In the genomic region with DNA sequence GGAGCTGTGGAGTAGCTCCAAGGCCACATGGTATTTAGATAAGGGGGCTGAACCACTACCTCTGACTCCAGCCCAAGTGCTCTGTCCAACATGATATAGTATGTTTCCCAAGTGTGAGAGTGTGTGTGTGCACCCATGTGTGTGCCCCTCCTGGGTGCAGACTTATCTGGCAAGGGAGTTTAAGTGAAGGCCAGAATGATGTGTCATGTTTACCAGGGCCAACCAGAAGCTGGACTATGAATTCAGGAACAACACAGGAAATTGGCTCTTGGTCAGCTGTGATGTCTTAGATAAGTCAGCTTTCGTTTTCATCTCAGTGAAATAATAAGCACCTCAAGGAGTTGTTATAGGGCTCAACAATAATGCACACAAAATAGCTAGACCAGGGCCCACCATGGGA, we compare ENCODE assay signal across 8 cellular contexts.
A peak's percentile ranks its signal among the peaks of the same experiment; 100 is the strongest.
DNase-seq lines count a peak whose midpoint lies in the region; ATAC-seq and FAIRE-seq lines count a peak whose summit lies in the region.

No MANE protein-coding gene starts in this region.

- peaks cover 0 to 1% of the 10 kb centered on the region in 2 donors for H3K4me1 Mint-ChIP-seq in stimulated activated naive B cell treated with anti-CD40 and anti-IgM and Interleukin-4, amounts not matched to agents 10 μg/mL and 1 μg/mL and 100 μg/mL, for 72 hours

- no peaks in the 10 kb centered on the region for H3K36me3 Mint-ChIP-seq in stimulated activated naive B cell treated with anti-CD40 and anti-IgM and Interleukin-4, amounts not matched to agents 10 μg/mL and 1 μg/mL and 100 μg/mL, for 72 hours

- peak; percentile 83 for FAIRE-seq in RCC 7860 (lab: Jason Lieb, UNC)

- ATAC-seq in GM19043 (IDR thresholded peaks at IDR 0.05; ENCODE audit: low read depth, unreplicated experiment) (peak; percentile 52), HG02610 (IDR thresholded peaks at IDR 0.05; ENCODE audit: unreplicated experiment) (no peak)
- ATAC-seq in stimulated activated naive B cell treated with anti-CD40 and anti-IgM and Interleukin-4, amounts not matched to agents 10 μg/mL and 1 μg/mL and 100 μg/mL, for 72 hours (replicated peaks), result no peak

- H3K9ac ChIP-seq in stomach smooth muscle (ENCODE audit: low read length in 2 of 2), result no peak overlapping the region

- H3K27ac Mint-ChIP-seq in stimulated activated naive B cell treated with anti-CD40 and anti-IgM and Interleukin-4, amounts not matched to agents 10 μg/mL and 1 μg/mL and 100 μg/mL, for 72 hours, result no peak overlapping the region

- H3K36me3 ChIP-seq in stomach smooth muscle (ENCODE audit: control insufficient read depth in 2 of 2, insufficient read depth in 2 of 2, low read length in 2 of 2), result peaks cover 5 to 7% of the 10 kb centered on the region in 2 donors

- H3K4me3 ChIP-seq in stomach smooth muscle (ENCODE audit: low read length in 2 of 2), result no peak overlapping the region

- H3K4me3 Mint-ChIP-seq in stimulated activated naive B cell treated with anti-CD40 and anti-IgM and Interleukin-4, amounts not matched to agents 10 μg/mL and 1 μg/mL and 100 μg/mL, for 72 hours, result no peak overlapping the region

- DNase-seq in RCC 7860 (ENCODE audit: low spot score) (peak; percentile 88), glomerular endothelial cell (ENCODE audit: extremely low read depth, low read depth, low spot score) (peak; percentile 91), NCI-H82 (lab: John Stamatoyannopoulos, UW) (no peak)
- DNase-seq in activated CD4-positive, alpha-beta T cell treated with anti-CD3 and anti-CD28 coated beads for 4 hours, result no peak
- no peak for DNase-seq in stimulated activated naive B cell treated with anti-CD40 and anti-IgM and Interleukin-4, amounts not matched to agents 10 μg/mL and 1 μg/mL and 100 μg/mL, for 72 hours

- H3K27ac ChIP-seq in stomach smooth muscle (ENCODE audit: low read length), result peak overlapping the region; percentile 18

- H3K4me1 ChIP-seq in stomach smooth muscle (ENCODE audit: control insufficient read depth, insufficient read depth, low read length), result peaks cover 23% of the 10 kb centered on the region

- H3K27me3 ChIP-seq in stomach smooth muscle (ENCODE audit: control insufficient read depth in 1 of 2, insufficient read depth in 2 of 2, low read length in 2 of 2), result no peaks in the 10 kb centered on the region

- no peaks in the 10 kb centered on the region for H3K9me3 Mint-ChIP-seq in stimulated activated naive B cell treated with anti-CD40 and anti-IgM and Interleukin-4, amounts not matched to agents 10 μg/mL and 1 μg/mL and 100 μg/mL, for 72 hours

- no peaks in the 10 kb centered on the region for H3K9me3 ChIP-seq in stomach smooth muscle (ENCODE audit: control insufficient read depth in 2 of 2, low read length in 2 of 2)

- no peaks in the 10 kb centered on the region for H3K27me3 Mint-ChIP-seq in stimulated activated naive B cell treated with anti-CD40 and anti-IgM and Interleukin-4, amounts not matched to agents 10 μg/mL and 1 μg/mL and 100 μg/mL, for 72 hours

Comparison
In these comparisons a context has a peak if more than half of its experiments do, and no peak if none do; other contexts are left out.
1. DNase-seq: peak in RCC 7860 (single experiment) and glomerular endothelial cell (single experiment); none in NCI-H82 (single experiment), activated CD4-positive, alpha-beta T cell treated with anti-CD3 and anti-CD28 coated beads for 4 hours (0 of 2) and stimulated activated naive B cell treated with anti-CD40 and anti-IgM and Interleukin-4, amounts not matched to agents 10 μg/mL and 1 μg/mL and 100 μg/mL, for 72 hours (single experiment).